ENCODE assay signal across 8 cellular contexts in genomic region chr13:46893820-46894533, GRCh38. TPM values are rescaled to one million over a fixed set of nuclear protein-coding genes. Genes with fewer than 3 reads are reported as not detected.
A peak's percentile ranks its signal among the peaks of the same experiment; 100 is the strongest.
DNase-seq lines count a peak whose midpoint lies in the region; ATAC-seq and TF ChIP-seq lines count a peak whose summit lies in the region.

No MANE protein-coding gene starts in this region.

- H3K9me3 Mint-ChIP-seq in activated T-helper 1 cell treated with anti-CD3 and anti-CD28 coated beads, Interleukin-12 subunit alpha, Interleukin-12 subunit beta, Interleukin-2, Interleukin-4 antibody, amounts not matched to agents 30 ng/mL and 10 ng/mL and 1 ng/mL, durations not matched to agents 14 hours and 24 hours and 36 hours: no peaks in the 10 kb centered on the region
- no peaks in the 10 kb centered on the region for H3K9me3 Mint-ChIP-seq in naive thymus-derived CD8-positive, alpha-beta T cell
- H3K9me3 Mint-ChIP-seq in stimulated activated memory B cell treated with anti-CD40 and anti-IgM and Interleukin-4, amounts not matched to agents 10 μg/mL and 1 μg/mL and 100 μg/mL, for 72 hours: no peaks in the 10 kb centered on the region

- H3K4me1 Mint-ChIP-seq in activated T-helper 1 cell treated with anti-CD3 and anti-CD28 coated beads, Interleukin-12 subunit alpha, Interleukin-12 subunit beta, Interleukin-2, Interleukin-4 antibody, amounts not matched to agents 30 ng/mL and 10 ng/mL and 1 ng/mL, durations not matched to agents 14 hours and 24 hours and 36 hours (ENCODE audit: low read depth): peaks cover 7% of the 10 kb centered on the region
- H3K4me1 Mint-ChIP-seq in naive thymus-derived CD8-positive, alpha-beta T cell: peaks cover 7 to 26% (median 22%) of the 10 kb centered on the region in 4 donors
- peaks cover 20% of the 10 kb centered on the region for H3K4me1 Mint-ChIP-seq in stimulated activated memory B cell treated with anti-CD40 and anti-IgM and Interleukin-4, amounts not matched to agents 10 μg/mL and 1 μg/mL and 100 μg/mL, for 72 hours

- H3K27me3 Mint-ChIP-seq in activated T-helper 1 cell treated with anti-CD3 and anti-CD28 coated beads, Interleukin-12 subunit alpha, Interleukin-12 subunit beta, Interleukin-2, Interleukin-4 antibody, amounts not matched to agents 30 ng/mL and 10 ng/mL and 1 ng/mL, durations not matched to agents 14 hours and 24 hours and 36 hours (ENCODE audit: insufficient read depth): peaks cover 65% of the 10 kb centered on the region
- H3K27me3 Mint-ChIP-seq in naive thymus-derived CD8-positive, alpha-beta T cell: peaks cover 39 to 62% (median 44%) of the 10 kb centered on the region in 5 donors
- H3K27me3 Mint-ChIP-seq in stimulated activated memory B cell treated with anti-CD40 and anti-IgM and Interleukin-4, amounts not matched to agents 10 μg/mL and 1 μg/mL and 100 μg/mL, for 72 hours: peaks cover 56% of the 10 kb centered on the region

- H3K27ac ChIP-seq in Panc1 (ENCODE audit: low read length): no peak overlapping the region

- no peaks in the 10 kb centered on the region for H3K36me3 ChIP-seq in Panc1 (ENCODE audit: control insufficient read depth, insufficient read depth, low read length)

- no peak overlapping the region for H3K27ac Mint-ChIP-seq in activated T-helper 1 cell treated with anti-CD3 and anti-CD28 coated beads, Interleukin-12 subunit alpha, Interleukin-12 subunit beta, Interleukin-2, Interleukin-4 antibody, amounts not matched to agents 30 ng/mL and 10 ng/mL and 1 ng/mL, durations not matched to agents 14 hours and 24 hours and 36 hours
- H3K27ac Mint-ChIP-seq in naive thymus-derived CD8-positive, alpha-beta T cell: peak overlapping the region in 1 of 10 donors; percentile 22
- no peak overlapping the region for H3K27ac Mint-ChIP-seq in stimulated activated memory B cell treated with anti-CD40 and anti-IgM and Interleukin-4, amounts not matched to agents 10 μg/mL and 1 μg/mL and 100 μg/mL, for 72 hours

- H3K9me3 ChIP-seq in Panc1 (ENCODE audit: control insufficient read depth, insufficient read depth, low read depth, low read length): no peaks in the 10 kb centered on the region

- POLR2A ChIA-PET in Panc1 (lab: Charles Lee): no interaction called here
- POLR2A ChIA-PET in naive thymus-derived CD8-positive, alpha-beta T cell (lab: Charles Lee): no interaction called here

- no peaks in the 10 kb centered on the region; the same call in 1 of the 2 replicates for H3K4me1 ChIP-seq in Panc1 (ENCODE audit: control insufficient read depth, insufficient read depth, low read length)

- DNase-seq in 8988T: peak; percentile 53
- DNase-seq in Panc1 (ENCODE audit: low read depth, low spot score): no peak
- DNase-seq in activated T-helper 1 cell treated with anti-CD3 and anti-CD28 coated beads, Interleukin-12 subunit alpha, Interleukin-12 subunit beta, Interleukin-2, Interleukin-4 antibody, amounts not matched to agents 30 ng/mL and 10 ng/mL and 1 ng/mL, durations not matched to agents 14 hours and 24 hours and 36 hours (ENCODE audit: low spot score): peak; percentile 49
- DNase-seq in fibroblast of peridontal ligament (ENCODE audit: extremely low read depth): peak; percentile 52
- DNase-seq in naive thymus-derived CD8-positive, alpha-beta T cell: peak; percentile 38 to 77 (median 66)

- H3K4me3 Mint-ChIP-seq in activated T-helper 1 cell treated with anti-CD3 and anti-CD28 coated beads, Interleukin-12 subunit alpha, Interleukin-12 subunit beta, Interleukin-2, Interleukin-4 antibody, amounts not matched to agents 30 ng/mL and 10 ng/mL and 1 ng/mL, durations not matched to agents 14 hours and 24 hours and 36 hours: peak overlapping the region; percentile 76
- H3K4me3 Mint-ChIP-seq in naive thymus-derived CD8-positive, alpha-beta T cell: peak overlapping the region; percentile 68 to 83 (median 76)
- peak overlapping the region; percentile 80 for H3K4me3 Mint-ChIP-seq in stimulated activated memory B cell treated with anti-CD40 and anti-IgM and Interleukin-4, amounts not matched to agents 10 μg/mL and 1 μg/mL and 100 μg/mL, for 72 hours

- in situ Hi-C loops in Panc1 (cut with HindIII; ENCODE audit: low pct_unique_long_range_greater_than_20kb, low sequenced_read_pairs): no loop called here

- intact Hi-C loops in Panc1 (cut with micrococcal nuclease; ENCODE audit: unreplicated experiment): no loop called here
- intact Hi-C loops in activated T-helper 1 cell treated with anti-CD3 and anti-CD28 coated beads, Interleukin-12 subunit alpha, Interleukin-12 subunit beta, Interleukin-2, Interleukin-4 antibody, amounts not matched to agents 30 ng/mL and 10 ng/mL and 1 ng/mL, durations not matched to agents 14 hours and 24 hours and 36 hours (cut with micrococcal nuclease): loop anchor here (1.0 to 10.0 kb wide), 3 partner anchors 97 to 1875 kb away; partner anchors contain the start of gene ESD

- CTCF ChIA-PET in Panc1 (lab: Charles Lee): interaction anchor here (0.5 kb wide), 1 partner anchor 90 kb away, joined by 3 read pairs; no protein-coding TSS in a partner anchor

- ATAC-seq in GM18511 (IDR thresholded peaks at IDR 0.05; ENCODE audit: unreplicated experiment) (peak; percentile 92), HG03097 (IDR thresholded peaks at IDR 0.05; ENCODE audit: low FRiP score, unreplicated experiment) (peak; percentile 76), Panc1 (peak; percentile 91)
- ATAC-seq in naive thymus-derived CD8-positive, alpha-beta T cell: peak; percentile 81 to 93
- ATAC-seq in stimulated activated memory B cell treated with anti-CD40 and anti-IgM and Interleukin-4, amounts not matched to agents 10 μg/mL and 1 μg/mL and 100 μg/mL, for 72 hours: peak; percentile 82

- BruUV-seq in Panc1 (replicated peaks; lab: Mats Ljungman, UMichigan): no TSS peak

- peak; percentile 93 for TF ChIP-seq CTCF in Panc1 (IDR thresholded peaks at IDR 0.05)

- peak overlapping the region; percentile 42 to 56 for H3K4me3 ChIP-seq in Panc1 (ENCODE audit: low read depth in 2 of 2, low read length in 2 of 2)

- peaks cover 9% of the 10 kb centered on the region for H3K27me3 ChIP-seq in Panc1 (ENCODE audit: control insufficient read depth, insufficient read depth, low read length)

- H3K36me3 Mint-ChIP-seq in activated T-helper 1 cell treated with anti-CD3 and anti-CD28 coated beads, Interleukin-12 subunit alpha, Interleukin-12 subunit beta, Interleukin-2, Interleukin-4 antibody, amounts not matched to agents 30 ng/mL and 10 ng/mL and 1 ng/mL, durations not matched to agents 14 hours and 24 hours and 36 hours (ENCODE audit: low read depth): no peaks in the 10 kb centered on the region
- no peaks in the 10 kb centered on the region for H3K36me3 Mint-ChIP-seq in naive thymus-derived CD8-positive, alpha-beta T cell
- H3K36me3 Mint-ChIP-seq in stimulated activated memory B cell treated with anti-CD40 and anti-IgM and Interleukin-4, amounts not matched to agents 10 μg/mL and 1 μg/mL and 100 μg/mL, for 72 hours: no peaks in the 10 kb centered on the region

RNA-seq across cellular contexts. Expression of gene HTR2A, which starts 2.9 kb away (rescaled TPM):
- total RNA-seq in Panc1 (2021; ENCODE audit: unreplicated experiment): not detected
- polyA plus RNA-seq in Panc1 (2012; ENCODE audit: insufficient read length): not detected
- not detected in 2 replicates for total RNA-seq in activated T-helper 1 cell treated with anti-CD3 and anti-CD28 coated beads, Interleukin-12 subunit alpha, Interleukin-12 subunit beta, Interleukin-2, Interleukin-4 antibody, amounts not matched to agents 30 ng/mL and 10 ng/mL and 1 ng/mL, durations not matched to agents 14 hours and 24 hours and 36 hours
- not detected for total RNA-seq in naive thymus-derived CD8-positive, alpha-beta T cell
- not detected for polyA plus RNA-seq in naive thymus-derived CD8-positive, alpha-beta T cell
